ENCODE assay signal across 1 cellular context in the genomic region with DNA sequence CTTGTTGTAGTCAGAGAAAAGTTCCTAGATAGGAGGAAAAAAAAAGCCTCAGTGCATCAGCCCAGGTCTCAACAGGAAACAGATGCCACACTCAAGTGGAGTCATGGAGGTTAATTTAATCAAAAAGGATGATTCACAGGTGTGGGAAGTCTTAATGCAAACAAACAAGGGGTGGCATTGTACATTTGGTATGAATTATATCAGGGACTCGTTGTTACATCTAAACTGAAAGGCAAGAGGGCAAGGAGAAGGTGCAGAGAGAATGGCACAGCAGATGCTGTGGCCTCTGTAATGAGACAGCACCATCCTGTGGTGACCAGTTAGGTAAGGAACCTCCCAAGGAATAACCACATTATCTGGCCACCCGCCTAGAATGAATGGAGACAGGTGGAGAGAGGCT.
TF ChIP-seq lines count a peak whose summit lies in the region.

No MANE protein-coding gene starts in this region.

TF ChIP-seq in HEK293, 187 proteins besides CTCF, POLR2A, EP300 and RAD21 (continued from another document):
- TF ChIP-seq, protein P1, sequence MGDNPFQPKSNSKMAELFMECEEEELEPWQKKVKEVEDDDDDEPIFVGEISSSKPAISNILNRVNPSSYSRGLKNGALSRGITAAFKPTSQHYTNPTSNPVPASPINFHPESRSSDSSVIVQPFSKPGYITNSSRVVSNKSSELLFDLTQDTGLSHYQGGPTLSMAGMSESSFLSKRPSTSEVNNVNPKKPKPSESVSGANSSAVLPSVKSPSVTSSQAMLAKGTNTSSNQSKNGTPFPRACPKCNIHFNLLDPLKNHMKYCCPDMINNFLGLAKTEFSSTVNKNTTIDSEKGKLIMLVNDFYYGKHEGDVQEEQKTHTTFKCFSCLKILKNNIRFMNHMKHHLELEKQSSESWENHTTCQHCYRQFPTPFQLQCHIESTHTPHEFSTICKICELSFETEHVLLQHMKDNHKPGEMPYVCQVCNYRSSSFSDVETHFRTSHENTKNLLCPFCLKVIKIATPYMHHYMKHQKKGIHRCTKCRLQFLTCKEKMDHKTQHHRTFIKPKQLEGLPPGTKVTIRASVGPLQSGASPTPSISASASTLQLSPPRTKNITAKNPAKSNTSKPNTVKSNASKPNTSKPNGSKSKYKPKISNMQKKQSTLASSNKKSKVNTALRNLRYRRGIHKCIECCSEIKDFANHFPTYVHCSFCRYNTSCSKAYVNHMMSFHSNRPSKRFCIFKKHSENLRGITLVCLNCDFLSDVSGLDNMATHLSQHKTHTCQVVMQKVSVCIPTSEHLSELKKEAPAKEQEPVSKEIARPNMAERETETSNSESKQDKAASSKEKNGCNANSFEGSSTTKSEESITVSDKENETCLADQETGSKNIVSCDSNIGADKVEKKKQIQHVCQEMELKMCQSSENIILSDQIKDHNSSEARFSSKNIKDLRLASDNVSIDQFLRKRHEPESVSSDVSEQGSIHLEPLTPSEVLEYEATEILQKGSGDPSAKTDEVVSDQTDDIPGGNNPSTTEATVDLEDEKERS (tag by site-specific recombination; IDR thresholded peaks at IDR 0.05) = no peak
- TF ChIP-seq ZNF211 (tag by site-specific recombination; IDR thresholded peaks at IDR 0.05; ENCODE audit: low read depth) (no peak), ZNF654 (tag by site-specific recombination; IDR thresholded peaks at IDR 0.05; ENCODE audit: low read depth) (peak; percentile 27), ZFP37 (tag by site-specific recombination; IDR thresholded peaks at IDR 0.05) (no peak), ZNF112 (tag by site-specific recombination; IDR thresholded peaks at IDR 0.05) (no peak)
